ENCODE assay signal across 21 cellular contexts in the genomic region with DNA sequence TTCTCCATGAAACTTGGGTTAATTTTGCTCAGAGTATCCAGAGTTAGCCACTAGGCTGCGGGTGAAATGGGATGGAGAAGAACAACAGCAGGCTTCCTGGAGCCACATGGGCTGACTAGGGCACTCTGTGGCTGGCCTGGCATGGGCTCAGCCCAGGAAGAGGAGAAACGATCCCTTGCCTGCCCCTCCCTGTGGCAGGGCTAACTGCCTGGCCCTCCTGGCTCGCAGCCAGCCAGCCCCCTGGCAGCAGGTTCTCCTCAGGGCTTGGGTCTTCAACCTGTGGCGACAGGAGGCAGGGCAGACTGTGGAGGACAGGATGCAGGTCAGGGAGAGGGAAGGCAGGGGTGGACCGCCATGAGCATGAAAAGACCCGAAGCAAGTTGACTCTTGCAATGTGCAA.
DNase-seq lines count a peak whose midpoint lies in the region; ATAC-seq, FAIRE-seq and TF ChIP-seq lines count a peak whose summit lies in the region.
"Had no signal": no experiment of that assay in that cellular context is flagged by ENCODE, and none has a peak within 500 bp of the region (broad histone marks: within the 10 kb centered on the region; RNA-seq: fewer than 3 reads in every experiment).

No MANE protein-coding gene starts in this region.

- H2AK5ac ChIP-seq in neuronal stem cell (ENCODE audit: low read depth, low read length): no peak overlapping the region

- peaks cover 0 to 2% (median 0%) of the 10 kb centered on the region in 11 donors for H3K9me3 Mint-ChIP-seq in naive thymus-derived CD4-positive, alpha-beta T cell
- H3K9me3 Mint-ChIP-seq: activated T-helper 2 cell treated with anti-CD3 and anti-CD28 coated beads, Interferon-gamma antibody, Interleukin-2, Interleukin-4, amounts not matched to agents 10 μg/mL and 5 μg/mL and 100 μg/mL, durations not matched to agents 14 hours and 24 hours and 36 hours; neural crest cell had no signal

- ATAC-seq in HCT116 (no peak), GM19328 (IDR thresholded peaks at IDR 0.05; ENCODE audit: unreplicated experiment) (no peak)
- no peak for ATAC-seq in naive thymus-derived CD4-positive, alpha-beta T cell
- ATAC-seq: activated CD4-positive, CD25-positive, alpha-beta regulatory T cell treated with anti-CD3 and anti-CD28 coated beads, Interleukin-2, amount 50 U/mL, for 24 hours; gastroesophageal sphincter had no signal

- no peak overlapping the region for H2BK12ac ChIP-seq in neuronal stem cell (ENCODE audit: low read length)

- TF ChIP-seq POLR2A in HCT116 (IDR thresholded peaks at IDR 0.05; ENCODE audit: borderline replicate concordance, extremely low read depth, insufficient read depth, insufficient read length): no peak

- no peak overlapping the region for H3K23ac ChIP-seq in neuronal stem cell (ENCODE audit: low read depth, low read length, poor library complexity)

- no peak overlapping the region for H3K4ac ChIP-seq in neuronal stem cell (ENCODE audit: low read length)

- H4K20me1 ChIP-seq in HCT116 (ENCODE audit: insufficient read depth): no peaks in the 10 kb centered on the region

- H3K27ac Mint-ChIP-seq in naive thymus-derived CD4-positive, alpha-beta T cell: peak overlapping the region in 8 of 9 donors; percentile 95 to 99 (median 98)
- H3K27ac Mint-ChIP-seq: activated T-helper 2 cell treated with anti-CD3 and anti-CD28 coated beads, Interferon-gamma antibody, Interleukin-2, Interleukin-4, amounts not matched to agents 10 μg/mL and 5 μg/mL and 100 μg/mL, durations not matched to agents 14 hours and 24 hours and 36 hours had no signal

- intact Hi-C loops in HCT116 (cut with micrococcal nuclease): loop anchor here (5.0 kb wide), 1 partner anchor 119 kb away; no protein-coding TSS in a partner anchor
- intact Hi-C loops in naive thymus-derived CD4-positive, alpha-beta T cell (cut with micrococcal nuclease): loop anchor here (2.0 to 5.0 kb wide), 2 partner anchors 189 to 209 kb away; no protein-coding TSS in a partner anchor

- H3K27me3 Mint-ChIP-seq in naive thymus-derived CD4-positive, alpha-beta T cell: no peaks in the 10 kb centered on the region

- H2BK15ac ChIP-seq in neuronal stem cell (ENCODE audit: low read length): no peak overlapping the region

- H2BK120ac ChIP-seq in neuronal stem cell (ENCODE audit: low read depth, low read length): no peak overlapping the region

- no CpG with 5 or more reads among the region's 6 CpGs for WGBS in neuronal stem cell (ENCODE audit: extremely low coverage in 2 of 2, insufficient read length in 2 of 2, insufficient replicate concordance in 1 of 2), 2 donors

- peak; percentile 17 for DNase-seq in activated T-cell treated with anti-CD3 and anti-CD28 coated beads, Interleukin-2, amount 50 U/mL, for 1 hour
- no peak for DNase-seq in activated T-cell treated with anti-CD3 and anti-CD28 coated beads for 4 hours
- DNase-seq in HCT116 (ENCODE audit: low read depth, low spot score): no peak
- peak; percentile 22 to 23 for DNase-seq in activated T-cell treated with anti-CD3 and anti-CD28 coated beads, Interleukin-2, amount 50 U/mL, for 48 hours
- DNase-seq in naive thymus-derived CD4-positive, alpha-beta T cell: no peak
- no peak for DNase-seq in urothelium cell line (ENCODE audit: low spot score)
- DNase-seq in neuronal stem cell (ENCODE audit: low spot score): no peak
- DNase-seq: H7; Kasumi-1; NCI-H1417 treated with DMSO at 0.1 percent for 48 hours; SHP77 treated with DMSO at 0.1 percent for 48 hours; stimulated activated CD4-positive, alpha-beta T cell treated with anti-CD3 and anti-CD28 coated beads, Interleukin-1b, Interleukin-23, amount 100 ng/mL, for 48 hours; T-helper 2 cell had no signal

- H3K9me3 ChIP-seq in HCT116 (ENCODE audit: control insufficient read depth in 1 of 2, insufficient read depth in 1 of 2, low read depth in 1 of 2, low read length in 2 of 2) (no peaks in the 10 kb centered on the region), neuronal stem cell (replicated peaks in 1 of 2; ENCODE audit: control insufficient read depth in 2 of 2, insufficient read depth in 1 of 2, low read depth in 1 of 2, low read length in 2 of 2) (no peaks in the 10 kb centered on the region)
- no peaks in the 10 kb centered on the region for H3K9me3 ChIP-seq in naive thymus-derived CD4-positive, alpha-beta T cell (ENCODE audit: control insufficient read depth in 2 of 3, low read length in 3 of 3)
- H3K9me3 ChIP-seq: gastroesophageal sphincter had no signal

- H3K27me3 ChIP-seq in HCT116 (ENCODE audit: insufficient read depth, low read length) (no peaks in the 10 kb centered on the region), neuronal stem cell (ENCODE audit: control insufficient read depth in 3 of 3, insufficient read depth in 3 of 3, low read depth in 1 of 3, low read length in 3 of 3) (no peaks in the 10 kb centered on the region)
- H3K27me3 ChIP-seq in naive thymus-derived CD4-positive, alpha-beta T cell (ENCODE audit: control insufficient read depth in 2 of 2, insufficient read depth in 2 of 2, low read length in 2 of 2): no peaks in the 10 kb centered on the region
- H3K27me3 ChIP-seq: gastroesophageal sphincter had no signal

- H3K4me3 Mint-ChIP-seq in naive thymus-derived CD4-positive, alpha-beta T cell: peak overlapping the region in 7 of 10 donors; percentile 25 to 78 (median 47)
- H3K4me3 Mint-ChIP-seq: neural crest cell had no signal

- H3K4me2 ChIP-seq in HCT116 (ENCODE audit: low read length): no peak overlapping the region
- no peak overlapping the region for H3K4me2 ChIP-seq in neuronal stem cell (ENCODE audit: insufficient read depth, low read length, poor library complexity, severe bottlenecking)

- POLR2A ChIA-PET in HCT116 (lab: Charles Lee): no interaction called here
- POLR2A ChIA-PET in naive thymus-derived CD4-positive, alpha-beta T cell (lab: Charles Lee): interaction anchor here (1.0 to 23.7 kb wide), 9 partner anchors 25 to 185 kb away, joined by 3 to 364 read pairs (median 44); a partner anchor contains a TSS

- H3K79me2 ChIP-seq in HCT116 (ENCODE audit: insufficient read depth, low read length): no peaks in the 10 kb centered on the region

- H3K14ac ChIP-seq in neuronal stem cell (ENCODE audit: low read length): no peak overlapping the region

- H3K4me1 Mint-ChIP-seq in naive thymus-derived CD4-positive, alpha-beta T cell: peaks cover 44 to 87% (median 86%) of the 10 kb centered on the region in 7 donors
- H3K4me1 Mint-ChIP-seq: neural crest cell had no signal

- H2AFZ ChIP-seq in HCT116 (ENCODE audit: low read depth, low read length, poor library complexity, severe bottlenecking): no peak overlapping the region
- no peak overlapping the region for H2AFZ ChIP-seq in neuronal stem cell (ENCODE audit: low read length)

- H3K36me3 Mint-ChIP-seq in naive thymus-derived CD4-positive, alpha-beta T cell: peaks cover 0 to 26% (median 8%) of the 10 kb centered on the region in 5 donors

- no peak overlapping the region for H2BK5ac ChIP-seq in neuronal stem cell (ENCODE audit: low read length)

- H3K36me3 ChIP-seq in HCT116 (ENCODE audit: control insufficient read depth in 1 of 2, insufficient read depth in 2 of 2, low read length in 2 of 2) (0 out of 4 replicates have a peak, but pooled peaks cover 2 to 5% of the 10 kb centered on the region in 2 experiments), neuronal stem cell (replicated peaks in 1 of 2; ENCODE audit: control insufficient read depth in 2 of 2, insufficient read depth in 2 of 2, low read length in 2 of 2) (peaks cover 2 to 25% of the 10 kb centered on the region in 2 donors)
- peaks cover 0 to 7% (median 3%) of the 10 kb centered on the region in 3 experiments for H3K36me3 ChIP-seq in naive thymus-derived CD4-positive, alpha-beta T cell (ENCODE audit: control insufficient read depth in 2 of 3, insufficient read depth in 3 of 3, low read length in 3 of 3)

- CTCF ChIA-PET in HCT116 (lab: Charles Lee): no interaction called here
- CTCF ChIA-PET in naive thymus-derived CD4-positive, alpha-beta T cell (lab: Charles Lee): interaction anchor here (1.2 to 12.7 kb wide), 7 partner anchors 11 to 120 kb away, joined by 4 to 173 read pairs (median 20); a partner anchor contains a TSS

- TF ChIP-seq CTCF in HCT116 (IDR thresholded peaks at IDR 0.05 in 2 of 3, conservative IDR thresholded peaks at IDR 0.05 in 1 of 3; ENCODE audit: borderline replicate concordance in 1 of 3, insufficient read depth in 1 of 3, low read depth in 2 of 3, low read length in 2 of 3): no peak

- H3K18ac ChIP-seq in neuronal stem cell (ENCODE audit: low read length): no peak overlapping the region

- no peak for TF ChIP-seq RAD21 in HCT116 (IDR thresholded peaks at IDR 0.05; ENCODE audit: low read depth)

- H4K8ac ChIP-seq in neuronal stem cell (ENCODE audit: low read depth, low read length): no peak overlapping the region

- H4K91ac ChIP-seq in neuronal stem cell (ENCODE audit: low read depth, low read length, poor library complexity): no peak overlapping the region

- H3K27ac ChIP-seq in HCT116 (ENCODE audit: low read depth, low read length): no peak overlapping the region
- peak overlapping the region; percentile 85 for H3K27ac ChIP-seq in naive thymus-derived CD4-positive, alpha-beta T cell (ENCODE audit: low read depth, low read length)
- H3K27ac ChIP-seq in neuronal stem cell (replicated peaks; ENCODE audit: low read length): no peak overlapping the region
- H3K27ac ChIP-seq: gastroesophageal sphincter had no signal

- no peaks in the 10 kb centered on the region for H3K79me1 ChIP-seq in neuronal stem cell (ENCODE audit: low read depth, low read length)

- H3K9ac ChIP-seq in HCT116 (ENCODE audit: low read length) (no peak overlapping the region), neuronal stem cell (ENCODE audit: low read depth, low read length, poor library complexity) (no peak overlapping the region)

- H3K4me3 ChIP-seq in HCT116 (replicated peaks in 1 of 2; ENCODE audit: low read depth in 1 of 2, low read length in 2 of 2) (no peak overlapping the region), neuronal stem cell (ENCODE audit: low read length in 2 of 2) (no peak overlapping the region)
- no peak overlapping the region for H3K4me3 ChIP-seq in naive thymus-derived CD4-positive, alpha-beta T cell (ENCODE audit: low read length)
- H3K4me3 ChIP-seq: gastroesophageal sphincter had no signal

- H3K4me1 ChIP-seq in HCT116 (ENCODE audit: control insufficient read depth in 1 of 2, insufficient read depth in 2 of 2, low read length in 2 of 2) (peaks cover 0 to 13% of the 10 kb centered on the region in 2 experiments; a peak in 2 of 4 replicates), neuronal stem cell (ENCODE audit: control insufficient read depth in 2 of 2, insufficient read depth in 1 of 2, low read depth in 1 of 2, low read length in 2 of 2) (peaks cover 0 to 7% of the 10 kb centered on the region in 2 donors)
- H3K4me1 ChIP-seq in naive thymus-derived CD4-positive, alpha-beta T cell (ENCODE audit: control insufficient read depth in 2 of 2, insufficient read depth in 2 of 2, low read length in 2 of 2): peaks cover 71 to 77% of the 10 kb centered on the region in 2 donors
- H3K4me1 ChIP-seq: gastroesophageal sphincter had no signal

- no peak for FAIRE-seq in urothelium cell line (lab: Jason Lieb, UNC)
- FAIRE-seq: astrocyte, colon, D721Med had no signal

- TSS peak; percentile 59 for BruUV-seq in HCT116 (replicated peaks; lab: Mats Ljungman, UMichigan)

- no peaks in the 10 kb centered on the region for H3K9me2 ChIP-seq in HCT116 (ENCODE audit: insufficient read depth)

- RAD21 ChIA-PET in HCT116 (lab: Charles Lee; ENCODE audit: low non-redundant PET in 1 of 2, low total read pairs in 2 of 2, uncharacterized antibody in 2 of 2, unreplicated experiment in 2 of 2): no interaction called here

Comparison
In these comparisons a context has a peak if more than half of its experiments do, and no peak if none do; other contexts are left out.
1. DNase-seq: peak in activated T-cell treated with anti-CD3 and anti-CD28 coated beads, Interleukin-2, amount 50 U/mL, for 1 hour (single experiment) and activated T-cell treated with anti-CD3 and anti-CD28 coated beads, Interleukin-2, amount 50 U/mL, for 48 hours (2 of 2); none in activated T-cell treated with anti-CD3 and anti-CD28 coated beads for 4 hours (single experiment), HCT116 (single experiment), naive thymus-derived CD4-positive, alpha-beta T cell (0 of 9), urothelium cell line (single experiment) and neuronal stem cell (single experiment).